ENCODE assay signal across 11 cellular contexts in genomic region chr6:57242505-57242904, GRCh38. TPM values are rescaled to one million over a fixed set of nuclear protein-coding genes. Genes with fewer than 3 reads are reported as not detected.
DNase-seq lines count a peak whose midpoint lies in the region; ATAC-seq, FAIRE-seq and TF ChIP-seq lines count a peak whose summit lies in the region.
"Had no signal": no experiment of that assay in that cellular context is flagged by ENCODE, and none has a peak within 500 bp of the region (broad histone marks: within the 10 kb centered on the region; RNA-seq: fewer than 3 reads in every experiment).

No MANE protein-coding gene starts in this region.

- in situ Hi-C loops in astrocyte of the spinal cord (cut with HindIII; ENCODE audit: low sequenced_read_pairs), result no loop called here

- H3K4me2 ChIP-seq in A549, result peak overlapping the region; percentile 52

- DNase-seq in A549 (ENCODE audit: low read depth in 1 of 2, low spot score in 1 of 2), result peak; percentile 15 to 71
- DNase-seq in HFFc6, result peak; percentile 92
- DNase-seq in astrocyte of the spinal cord (ENCODE audit: low read depth, low spot score), result peak; percentile 93
- DNase-seq in kidney glomerular epithelial cell (lab: John Stamatoyannopoulos, UW), result peak; percentile 79
- DNase-seq in stimulated activated CD4-positive, alpha-beta T cell treated with anti-CD3 and anti-CD28 coated beads, Interleukin-4, amount 100 ng/mL, for 4 hours, result no peak
- no peak for DNase-seq in HuH-7 (ENCODE audit: low spot score)
- no peak for DNase-seq in NCI-H1092 (lab: John Stamatoyannopoulos, UW)
- DNase-seq: ovary had no signal

- H3K27ac ChIP-seq in A549, result peak overlapping the region; percentile 52 to 75
- H3K27ac ChIP-seq: ovary had no signal

- no peak for TF ChIP-seq EP300 in A549 (IDR thresholded peaks at IDR 0.05)

- no peaks in the 10 kb centered on the region for H3K9me3 Mint-ChIP-seq in HFFc6

- no peak for TF ChIP-seq POLR2A in A549 (IDR thresholded peaks at IDR 0.05; ENCODE audit: low read length)

- no peak for FAIRE-seq in A549 (lab: Jason Lieb, UNC)
- FAIRE-seq: GM18507 had no signal

- no peaks in the 10 kb centered on the region for H3K27me3 Mint-ChIP-seq in HFFc6 (ENCODE audit: insufficient read depth)

- peak overlapping the region; percentile 79 for H3K27ac Mint-ChIP-seq in HFFc6
- H3K27ac Mint-ChIP-seq: T-helper 1 cell treated with Interleukin-12 subunit alpha and Interleukin-12 subunit beta and Interleukin-4 antibody, amounts not matched to agents 30 μg/mL and 1 μg/mL, for 36 hours had no signal

- ATAC-seq in A549 (peak; percentile 80 to 92), HG03025 (IDR thresholded peaks at IDR 0.05; ENCODE audit: low FRiP score, unreplicated experiment) (no peak)

- TF ChIP-seq CTCF in A549 (IDR thresholded peaks at IDR 0.05), result no peak
- no peak for TF ChIP-seq CTCF in HFFc6 (IDR thresholded peaks at IDR 0.05)
- no peak for TF ChIP-seq CTCF in astrocyte of the spinal cord (IDR thresholded peaks at IDR 0.05; ENCODE audit: low read depth, low read length)

- CTCF ChIA-PET in A549 (lab: Yijun Ruan, JAX), result no interaction called here

- peaks cover 9% of the 10 kb centered on the region; the same call in 1 of the 2 replicates for H3K36me3 Mint-ChIP-seq in HFFc6 (ENCODE audit: low read depth)

- peaks cover 16% of the 10 kb centered on the region; the same call in 2 of the 3 replicates for H3K4me1 ChIP-seq in A549

- POLR2A ChIA-PET in A549 (lab: Yijun Ruan, JAX), result no interaction called here

- H3K4me1 Mint-ChIP-seq in HFFc6 (ENCODE audit: low read depth), result peaks cover 28% of the 10 kb centered on the region

- H3K4me3 Mint-ChIP-seq in HFFc6, result no peak overlapping the region
- H3K4me3 Mint-ChIP-seq: T-helper 1 cell treated with Interleukin-12 subunit alpha and Interleukin-12 subunit beta and Interleukin-4 antibody, amounts not matched to agents 30 μg/mL and 1 μg/mL, for 36 hours had no signal

- no peak for TF ChIP-seq RAD21 in A549 (conservative IDR thresholded peaks at IDR 0.05 in 1 of 2, IDR thresholded peaks at IDR 0.05 in 1 of 2)

- 5% methylated on average over 2 of the region's 2 CpGs for WGBS in A549 (ENCODE audit: missing lambda C conversion rate)

- no peaks in the 10 kb centered on the region for H3K9me3 ChIP-seq in A549
- H3K9me3 ChIP-seq: ovary had no signal

- no peak overlapping the region for H3K4me3 ChIP-seq in A549
- H3K4me3 ChIP-seq in astrocyte of the spinal cord (ENCODE audit: low read depth, low read length), result no peak overlapping the region
- H3K4me3 ChIP-seq: ovary had no signal

TF ChIP-seq in A549, 52 proteins besides CTCF, POLR2A, EP300 and RAD21:
- TF ChIP-seq JUNB (IDR thresholded peaks at IDR 0.05) (0 out of 2 replicates have a peak, but pooled peaks have one; percentile 21), HOXA7 (CRISPR knock-in tag; IDR thresholded peaks at IDR 0.05) (no peak), FOSL2 (IDR thresholded peaks at IDR 0.05) (no peak), FOSL2 (CRISPR knock-in tag; IDR thresholded peaks at IDR 0.05) (peak; percentile 55), CBX2 (IDR thresholded peaks at IDR 0.05; ENCODE audit: borderline replicate concordance, low read depth) (no peak), MAX (IDR thresholded peaks at IDR 0.05) (no peak), MYC (IDR thresholded peaks at IDR 0.05; ENCODE audit: borderline replicate concordance, low read length) (no peak), ESRRA (IDR thresholded peaks at IDR 0.05; ENCODE audit: borderline replicate concordance, low read length) (no peak), JUN (IDR thresholded peaks at IDR 0.05) (no peak), CEBPB (IDR thresholded peaks at IDR 0.05) (0 out of 4 replicates have a peak, but pooled peaks of 1 of the 2 experiments have one; percentile 24), EHF (CRISPR knock-in tag; IDR thresholded peaks at IDR 0.05) (no peak), ZC3H11A (IDR thresholded peaks at IDR 0.05) (no peak)

RNA-seq across cellular contexts. Expression of gene RAB23, which starts 20.4 kb away (rescaled TPM):
- polyA plus RNA-seq in A549 (2011; rRNA removed), result 16.3 and 21.5 TPM in 2 replicates
- polyA plus RNA-seq in A549 (2012; cell fraction: cytosol; rRNA removed), result 2.1 and 2.6 TPM in 2 replicates
- 0.67 and 1.1 TPM in 2 replicates for polyA plus RNA-seq in A549 (2012; cell fraction: nucleus; rRNA removed)
- 8.6 to 8.8 TPM (median 8.6 TPM) in 3 replicates for polyA plus RNA-seq in A549 (2017; fragmentation: RNase III; extraction: RNeasy Plus Mini Kit Qiagen cat#74134 plus additional on column Dnase treatment)
- 3.5 and 3.6 TPM in 2 replicates for polyA minus RNA-seq in A549 (2011; rRNA and poly(A)+ RNA removed)
- 10 to 100 TPM; 23.1 to 30.3 (median 28.9) TPM for total RNA-seq in HFFc6 (2021; fragmentation: NEBNext Ultra II Directional; extraction: Animal tissue kit (Norgen Biotek cat#: 25700))

Comparison
In these comparisons a context has a peak if more than half of its experiments do, and no peak if none do; other contexts are left out.
1. DNase-seq: peak in A549 (2 of 2), HFFc6 (single experiment), astrocyte of the spinal cord (single experiment) and kidney glomerular epithelial cell (single experiment); none in stimulated activated CD4-positive, alpha-beta T cell treated with anti-CD3 and anti-CD28 coated beads, Interleukin-4, amount 100 ng/mL, for 4 hours (0 of 2), HuH-7 (single experiment) and NCI-H1092 (single experiment).